ENCODE assay signal across 8 cellular contexts in the genomic region with DNA sequence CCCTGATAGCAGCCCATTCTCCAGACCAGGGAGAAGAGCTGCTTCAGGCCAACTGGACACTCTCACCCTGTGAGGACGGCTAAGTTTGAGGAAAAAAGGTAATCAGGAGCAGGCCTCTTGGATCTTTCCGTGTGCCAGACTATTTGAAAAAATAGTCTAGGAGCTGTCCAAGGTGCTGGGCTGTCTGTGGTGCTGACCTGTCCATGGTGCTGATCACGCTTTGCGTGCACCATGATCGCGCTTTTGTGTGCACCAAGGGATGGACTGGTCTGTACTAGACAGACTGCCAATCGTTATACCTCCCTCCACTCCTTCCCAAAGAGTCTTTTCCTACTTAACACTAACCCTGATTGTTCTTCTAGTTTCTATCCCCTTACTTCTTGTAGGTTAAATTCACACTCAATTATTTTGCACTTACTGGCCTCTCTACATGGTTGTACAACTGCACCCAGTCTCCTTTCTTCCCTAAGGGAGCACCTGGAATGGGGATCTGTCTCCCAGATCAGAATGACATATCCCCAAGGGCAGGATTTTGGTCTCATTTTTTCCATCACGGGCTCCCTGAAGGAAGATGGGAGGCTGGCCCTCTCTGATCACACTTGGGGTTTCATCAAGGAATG.
DNase-seq lines count a peak whose midpoint lies in the region; FAIRE-seq and TF ChIP-seq lines count a peak whose summit lies in the region.

No MANE protein-coding gene starts in this region.

- intact Hi-C loops in activated T-helper 2 cell treated with anti-CD3 and anti-CD28 coated beads, Interferon-gamma antibody, Interleukin-2, Interleukin-4, amounts not matched to agents 10 μg/mL and 5 μg/mL and 100 μg/mL, durations not matched to agents 14 hours and 24 hours and 36 hours (cut with micrococcal nuclease) = no loop called here

- no peaks in the 10 kb centered on the region for H3K9me3 Mint-ChIP-seq in activated T-helper 2 cell treated with anti-CD3 and anti-CD28 coated beads, Interferon-gamma antibody, Interleukin-2, Interleukin-4, amounts not matched to agents 10 μg/mL and 5 μg/mL and 100 μg/mL, durations not matched to agents 14 hours and 24 hours and 36 hours

- peaks cover 21% of the 10 kb centered on the region for H3K27me3 ChIP-seq in kidney epithelial cell (ENCODE audit: control insufficient read depth, insufficient read depth, low read length)

- no peaks in the 10 kb centered on the region for H3K36me3 Mint-ChIP-seq in activated T-helper 2 cell treated with anti-CD3 and anti-CD28 coated beads, Interferon-gamma antibody, Interleukin-2, Interleukin-4, amounts not matched to agents 10 μg/mL and 5 μg/mL and 100 μg/mL, durations not matched to agents 14 hours and 24 hours and 36 hours (ENCODE audit: low read depth)

- H3K4me3 Mint-ChIP-seq in activated T-helper 2 cell treated with anti-CD3 and anti-CD28 coated beads, Interferon-gamma antibody, Interleukin-2, Interleukin-4, amounts not matched to agents 10 μg/mL and 5 μg/mL and 100 μg/mL, durations not matched to agents 14 hours and 24 hours and 36 hours (ENCODE audit: low read depth) = no peak overlapping the region

- H3K36me3 ChIP-seq in kidney epithelial cell (ENCODE audit: control insufficient read depth, insufficient read depth, low read length) = no peaks in the 10 kb centered on the region

- H3K27me3 Mint-ChIP-seq in activated T-helper 2 cell treated with anti-CD3 and anti-CD28 coated beads, Interferon-gamma antibody, Interleukin-2, Interleukin-4, amounts not matched to agents 10 μg/mL and 5 μg/mL and 100 μg/mL, durations not matched to agents 14 hours and 24 hours and 36 hours (ENCODE audit: low read depth) = peaks cover 5% of the 10 kb centered on the region

- DNase-seq in AG08396 (ENCODE audit: low spot score) (peak; percentile 63), HUDEP-2 (lab: John Stamatoyannopoulos, UW; ENCODE audit: unreplicated experiment in 76 of 76) (peak in 44 of 76 experiments; percentile 0 to 67 (median 30)), kidney epithelial cell (ENCODE audit: low read depth) (peak; percentile 2), NCI-H524 (lab: John Stamatoyannopoulos, UW) (no peak), NCI-H446 (lab: John Stamatoyannopoulos, UW) (no peak), hippocampal formation (lab: John Stamatoyannopoulos, UW) (no peak), frontal cortex (ENCODE audit: low spot score in 2 of 2) (no peak)
- peak; percentile 20 for DNase-seq in activated T-helper 2 cell treated with anti-CD3 and anti-CD28 coated beads, Interferon-gamma antibody, Interleukin-2, Interleukin-4, amounts not matched to agents 10 μg/mL and 5 μg/mL and 100 μg/mL, durations not matched to agents 14 hours and 24 hours and 36 hours (ENCODE audit: low spot score)

- TF ChIP-seq CTCF in kidney epithelial cell (IDR thresholded peaks at IDR 0.05; ENCODE audit: insufficient read depth, low read length, poor library complexity, severe bottlenecking) = no peak

- FAIRE-seq in frontal cortex (lab: Jason Lieb, UNC) = no peak

- no peak overlapping the region for H3K4me3 ChIP-seq in kidney epithelial cell (ENCODE audit: low read depth, low read length)

- H3K27ac Mint-ChIP-seq in activated T-helper 2 cell treated with anti-CD3 and anti-CD28 coated beads, Interferon-gamma antibody, Interleukin-2, Interleukin-4, amounts not matched to agents 10 μg/mL and 5 μg/mL and 100 μg/mL, durations not matched to agents 14 hours and 24 hours and 36 hours = no peak overlapping the region

- H3K4me1 Mint-ChIP-seq in activated T-helper 2 cell treated with anti-CD3 and anti-CD28 coated beads, Interferon-gamma antibody, Interleukin-2, Interleukin-4, amounts not matched to agents 10 μg/mL and 5 μg/mL and 100 μg/mL, durations not matched to agents 14 hours and 24 hours and 36 hours (ENCODE audit: low read depth) = no peaks in the 10 kb centered on the region

Comparison
In these comparisons a context has a peak if more than half of its experiments do, and no peak if none do; other contexts are left out.
1. DNase-seq: peak in AG08396 (single experiment), HUDEP-2 (44 of 76), activated T-helper 2 cell treated with anti-CD3 and anti-CD28 coated beads, Interferon-gamma antibody, Interleukin-2, Interleukin-4, amounts not matched to agents 10 μg/mL and 5 μg/mL and 100 μg/mL, durations not matched to agents 14 hours and 24 hours and 36 hours (single experiment) and kidney epithelial cell (single experiment); none in NCI-H524 (0 of 2), NCI-H446 (0 of 2), hippocampal formation (0 of 2) and frontal cortex (0 of 2).